2 cellular contexts compared by ENCODE assay signal in the genomic region with DNA sequence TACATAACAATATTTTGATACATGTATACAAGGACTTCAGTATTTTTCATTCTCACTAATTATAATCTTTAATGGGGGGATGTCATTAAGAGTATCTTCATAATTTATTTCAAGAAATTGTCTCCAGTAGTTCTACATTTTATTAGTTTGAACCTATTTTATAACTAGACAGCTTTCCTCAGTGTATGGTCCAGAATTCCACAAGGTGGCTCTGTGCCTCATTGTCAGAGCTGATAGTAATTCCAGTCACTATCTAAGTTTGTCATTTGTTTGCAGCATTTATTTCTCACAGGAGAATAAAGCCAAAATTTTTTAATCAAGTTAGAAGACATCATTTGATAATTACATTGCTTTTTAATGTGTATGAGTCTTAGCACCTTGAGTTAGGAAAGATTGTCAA.
TF ChIP-seq lines count a peak whose summit lies in the region.

No MANE protein-coding gene starts in this region.

TF ChIP-seq in SK-N-SH, 30 proteins besides CTCF, POLR2A, EP300 and RAD21 (continued from another document):
- TF ChIP-seq, protein P1, sequence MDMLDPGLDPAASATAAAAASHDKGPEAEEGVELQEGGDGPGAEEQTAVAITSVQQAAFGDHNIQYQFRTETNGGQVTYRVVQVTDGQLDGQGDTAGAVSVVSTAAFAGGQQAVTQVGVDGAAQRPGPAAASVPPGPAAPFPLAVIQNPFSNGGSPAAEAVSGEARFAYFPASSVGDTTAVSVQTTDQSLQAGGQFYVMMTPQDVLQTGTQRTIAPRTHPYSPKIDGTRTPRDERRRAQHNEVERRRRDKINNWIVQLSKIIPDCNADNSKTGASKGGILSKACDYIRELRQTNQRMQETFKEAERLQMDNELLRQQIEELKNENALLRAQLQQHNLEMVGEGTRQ (IDR thresholded peaks at IDR 0.05; ENCODE audit: borderline replicate concordance, low read depth, low read length) = no peak
- TF ChIP-seq RCOR1 (IDR thresholded peaks at IDR 0.05; ENCODE audit: low read length) (no peak), NFIC (IDR thresholded peaks at IDR 0.05; ENCODE audit: borderline replicate concordance) (no peak), SMC3 (IDR thresholded peaks at IDR 0.05; ENCODE audit: low read depth, low read length) (peak; percentile 7; the same call in 1 of the 2 replicates)

TF ChIP-seq in SK-N-SH treated with all-trans-retinoic acid at 6 μM for 48 hours, 23 proteins besides CTCF, POLR2A, EP300 and RAD21 (continued from another document):
- TF ChIP-seq, protein P2, sequence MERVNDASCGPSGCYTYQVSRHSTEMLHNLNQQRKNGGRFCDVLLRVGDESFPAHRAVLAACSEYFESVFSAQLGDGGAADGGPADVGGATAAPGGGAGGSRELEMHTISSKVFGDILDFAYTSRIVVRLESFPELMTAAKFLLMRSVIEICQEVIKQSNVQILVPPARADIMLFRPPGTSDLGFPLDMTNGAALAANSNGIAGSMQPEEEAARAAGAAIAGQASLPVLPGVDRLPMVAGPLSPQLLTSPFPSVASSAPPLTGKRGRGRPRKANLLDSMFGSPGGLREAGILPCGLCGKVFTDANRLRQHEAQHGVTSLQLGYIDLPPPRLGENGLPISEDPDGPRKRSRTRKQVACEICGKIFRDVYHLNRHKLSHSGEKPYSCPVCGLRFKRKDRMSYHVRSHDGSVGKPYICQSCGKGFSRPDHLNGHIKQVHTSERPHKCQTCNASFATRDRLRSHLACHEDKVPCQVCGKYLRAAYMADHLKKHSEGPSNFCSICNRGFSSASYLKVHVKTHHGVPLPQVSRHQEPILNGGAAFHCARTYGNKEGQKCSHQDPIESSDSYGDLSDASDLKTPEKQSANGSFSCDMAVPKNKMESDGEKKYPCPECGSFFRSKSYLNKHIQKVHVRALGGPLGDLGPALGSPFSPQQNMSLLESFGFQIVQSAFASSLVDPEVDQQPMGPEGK (CRISPR knock-in tag; IDR thresholded peaks at IDR 0.05; ENCODE audit: borderline replicate concordance) = no peak
- TF ChIP-seq TCF4 (CRISPR knock-in tag; IDR thresholded peaks at IDR 0.05; ENCODE audit: borderline replicate concordance) (no peak), CSRNP3 (CRISPR knock-in tag; IDR thresholded peaks at IDR 0.05) (no peak), ZFP3 (CRISPR knock-in tag; IDR thresholded peaks at IDR 0.05) (no peak), PPARA (CRISPR knock-in tag; IDR thresholded peaks at IDR 0.05; ENCODE audit: borderline replicate concordance) (no peak)
